Comparison of ENCODE assay signal across 8 cellular contexts in the genomic region with DNA sequence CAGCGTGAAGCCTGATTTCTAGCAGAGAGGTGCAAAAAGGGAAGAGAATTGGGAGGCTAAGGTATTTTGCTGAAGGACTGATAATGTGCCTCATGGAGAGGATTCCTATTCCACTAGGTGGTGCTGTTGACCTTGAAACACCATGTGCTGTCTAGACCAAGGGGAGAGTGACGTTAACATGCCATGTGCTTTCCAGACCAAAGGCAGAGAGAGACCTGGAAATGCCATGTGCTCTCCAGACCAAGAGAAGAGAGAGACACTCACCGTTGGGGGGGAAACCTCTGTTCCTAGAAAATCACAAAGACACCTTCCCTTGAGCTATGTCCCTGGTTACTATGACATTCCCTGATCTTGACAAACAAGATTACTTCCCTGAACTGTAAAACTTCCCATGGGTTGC.
A peak's percentile ranks its signal among the peaks of the same experiment; 100 is the strongest.
DNase-seq lines count a peak whose midpoint lies in the region; ATAC-seq lines count a peak whose summit lies in the region.

No MANE protein-coding gene starts in this region.

- H3K4me3 Mint-ChIP-seq in activated T-helper 17 cell treated with anti-CD3 and anti-CD28 coated beads, Interleukin-2, amount 50 U/mL, for 72 hours = no peak overlapping the region
- H3K4me3 Mint-ChIP-seq in activated T-helper 1 cell treated with anti-CD3 and anti-CD28 coated beads, Interleukin-12 subunit alpha, Interleukin-12 subunit beta, Interleukin-2, Interleukin-4 antibody, amounts not matched to agents 30 ng/mL and 10 ng/mL and 1 ng/mL, durations not matched to agents 14 hours and 24 hours and 36 hours = no peak overlapping the region

- H3K27me3 Mint-ChIP-seq in activated T-helper 17 cell treated with anti-CD3 and anti-CD28 coated beads, Interleukin-2, amount 50 U/mL, for 72 hours = no peaks in the 10 kb centered on the region
- no peaks in the 10 kb centered on the region for H3K27me3 Mint-ChIP-seq in activated T-helper 1 cell treated with anti-CD3 and anti-CD28 coated beads, Interleukin-12 subunit alpha, Interleukin-12 subunit beta, Interleukin-2, Interleukin-4 antibody, amounts not matched to agents 30 ng/mL and 10 ng/mL and 1 ng/mL, durations not matched to agents 14 hours and 24 hours and 36 hours (ENCODE audit: insufficient read depth)

- peak; percentile 74 for DNase-seq in GM04504 (ENCODE audit: low read depth)
- DNase-seq in NCI-H446 treated with DMSO at 0.1 percent for 48 hours (lab: John Stamatoyannopoulos, UW) = peak; percentile 65
- peak; percentile 18 to 82 for DNase-seq in T47D (ENCODE audit: low read depth in 1 of 2, low spot score in 1 of 2)
- peak; percentile 59 for DNase-seq in medulla oblongata (ENCODE audit: extremely low spot score)
- no peak for DNase-seq in activated T-helper 1 cell treated with anti-CD3 and anti-CD28 coated beads, Interleukin-12 subunit alpha, Interleukin-12 subunit beta, Interleukin-2, Interleukin-4 antibody, amounts not matched to agents 30 ng/mL and 10 ng/mL and 1 ng/mL, durations not matched to agents 14 hours and 24 hours and 36 hours (ENCODE audit: low spot score)

- ATAC-seq in HG02759 (IDR thresholded peaks at IDR 0.05; ENCODE audit: unreplicated experiment) (peak; percentile 82), HG03520 (IDR thresholded peaks at IDR 0.05; ENCODE audit: unreplicated experiment) (no peak)
- ATAC-seq in activated T-helper 17 cell treated with anti-CD3 and anti-CD28 coated beads, Interleukin-2, amount 50 U/mL, for 72 hours (replicated peaks) = no peak

- in situ Hi-C loops in T47D (cut with HindIII; ENCODE audit: low pct_unique_long_range_greater_than_20kb, low sequenced_read_pairs) = no loop called here

- H3K4me1 Mint-ChIP-seq in activated T-helper 17 cell treated with anti-CD3 and anti-CD28 coated beads, Interleukin-2, amount 50 U/mL, for 72 hours = no peaks in the 10 kb centered on the region
- no peaks in the 10 kb centered on the region for H3K4me1 Mint-ChIP-seq in activated T-helper 1 cell treated with anti-CD3 and anti-CD28 coated beads, Interleukin-12 subunit alpha, Interleukin-12 subunit beta, Interleukin-2, Interleukin-4 antibody, amounts not matched to agents 30 ng/mL and 10 ng/mL and 1 ng/mL, durations not matched to agents 14 hours and 24 hours and 36 hours (ENCODE audit: low read depth)

- no peaks in the 10 kb centered on the region for H3K36me3 Mint-ChIP-seq in activated T-helper 17 cell treated with anti-CD3 and anti-CD28 coated beads, Interleukin-2, amount 50 U/mL, for 72 hours (ENCODE audit: low read depth)
- no peaks in the 10 kb centered on the region for H3K36me3 Mint-ChIP-seq in activated T-helper 1 cell treated with anti-CD3 and anti-CD28 coated beads, Interleukin-12 subunit alpha, Interleukin-12 subunit beta, Interleukin-2, Interleukin-4 antibody, amounts not matched to agents 30 ng/mL and 10 ng/mL and 1 ng/mL, durations not matched to agents 14 hours and 24 hours and 36 hours (ENCODE audit: low read depth)

- H3K27ac Mint-ChIP-seq in activated T-helper 17 cell treated with anti-CD3 and anti-CD28 coated beads, Interleukin-2, amount 50 U/mL, for 72 hours = no peak overlapping the region
- no peak overlapping the region for H3K27ac Mint-ChIP-seq in activated T-helper 1 cell treated with anti-CD3 and anti-CD28 coated beads, Interleukin-12 subunit alpha, Interleukin-12 subunit beta, Interleukin-2, Interleukin-4 antibody, amounts not matched to agents 30 ng/mL and 10 ng/mL and 1 ng/mL, durations not matched to agents 14 hours and 24 hours and 36 hours

- intact Hi-C loops in activated T-helper 1 cell treated with anti-CD3 and anti-CD28 coated beads, Interleukin-12 subunit alpha, Interleukin-12 subunit beta, Interleukin-2, Interleukin-4 antibody, amounts not matched to agents 30 ng/mL and 10 ng/mL and 1 ng/mL, durations not matched to agents 14 hours and 24 hours and 36 hours (cut with micrococcal nuclease) = no loop called here

- H3K9me3 Mint-ChIP-seq in activated T-helper 17 cell treated with anti-CD3 and anti-CD28 coated beads, Interleukin-2, amount 50 U/mL, for 72 hours = peaks cover 19% of the 10 kb centered on the region
- no peaks in the 10 kb centered on the region for H3K9me3 Mint-ChIP-seq in activated T-helper 1 cell treated with anti-CD3 and anti-CD28 coated beads, Interleukin-12 subunit alpha, Interleukin-12 subunit beta, Interleukin-2, Interleukin-4 antibody, amounts not matched to agents 30 ng/mL and 10 ng/mL and 1 ng/mL, durations not matched to agents 14 hours and 24 hours and 36 hours
